In the genomic region with DNA sequence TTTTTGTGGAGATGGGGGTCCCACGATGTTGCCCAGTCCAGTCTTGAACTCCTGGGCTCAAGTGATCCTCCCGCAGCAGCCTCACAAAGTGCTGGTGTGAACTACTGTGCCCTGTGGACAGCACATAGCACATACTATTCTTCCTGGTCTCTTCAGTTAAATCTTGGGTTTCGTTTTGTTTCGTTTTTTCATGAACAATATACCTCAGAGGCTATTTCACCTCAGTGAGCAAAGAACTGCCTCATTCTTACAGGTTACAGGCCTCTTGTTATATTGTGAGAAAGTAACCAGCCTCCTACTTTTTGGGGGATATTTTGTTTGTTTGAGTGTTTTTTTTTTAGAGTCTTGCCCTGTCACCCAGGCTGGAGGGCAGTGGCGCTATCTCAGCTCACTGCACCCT, we compare ENCODE assay signal across 13 cellular contexts.
A peak's percentile ranks its signal among the peaks of the same experiment; 100 is the strongest.
DNase-seq lines count a peak whose midpoint lies in the region; ATAC-seq and TF ChIP-seq lines count a peak whose summit lies in the region.
"Had no signal": no experiment of that assay in that cellular context is flagged by ENCODE, and none has a peak within 500 bp of the region (broad histone marks: within the 10 kb centered on the region; RNA-seq: fewer than 3 reads in every experiment).

No MANE protein-coding gene starts in this region.

- no peaks in the 10 kb centered on the region for H3K79me2 ChIP-seq in SU-DHL-6 (ENCODE audit: insufficient read depth, low read length)

- H3K4me3 ChIP-seq in GM12864 (ENCODE audit: low read depth, low read length) (peak overlapping the region; percentile 10; the same call in 1 of the 2 replicates), SU-DHL-6 (ENCODE audit: insufficient read depth, low read length, poor library complexity, severe bottlenecking) (no peak overlapping the region)
- H3K4me3 ChIP-seq: prostate gland had no signal

- TF ChIP-seq CTCF in GM12864 (IDR thresholded peaks at IDR 0.05; ENCODE audit: low read depth, low read length, missing control alignments), result no peak
- TF ChIP-seq CTCF in SU-DHL-6 (IDR thresholded peaks at IDR 0.05; ENCODE audit: insufficient read depth, low read length, poor library complexity, severe bottlenecking), result no peak
- TF ChIP-seq CTCF in nephron (IDR thresholded peaks at IDR 0.05; ENCODE audit: unreplicated experiment in 3 of 3), result no peak

- H2AFZ ChIP-seq in SU-DHL-6 (ENCODE audit: low read depth, low read length, severe bottlenecking), result no peak overlapping the region

- H4K20me1 ChIP-seq in SU-DHL-6 (ENCODE audit: low read depth, low read length), result no peaks in the 10 kb centered on the region

- ATAC-seq in GM21723 (IDR thresholded peaks at IDR 0.05; ENCODE audit: unreplicated experiment), result peak; percentile 70
- no peak for ATAC-seq in HG02885 (IDR thresholded peaks at IDR 0.05; ENCODE audit: poor library complexity, unreplicated experiment)
- no peak for ATAC-seq in HG02798 (IDR thresholded peaks at IDR 0.05; ENCODE audit: poor library complexity, unreplicated experiment)
- ATAC-seq in HG02759 (IDR thresholded peaks at IDR 0.05; ENCODE audit: unreplicated experiment), result no peak

- peak overlapping the region; percentile 8 for H3K4me2 ChIP-seq in SU-DHL-6 (ENCODE audit: low read depth, low read length, poor library complexity, severe bottlenecking)

- no peaks in the 10 kb centered on the region for H3K9me2 ChIP-seq in SU-DHL-6 (replicated peaks; ENCODE audit: insufficient read depth, low read length)

- peaks cover 9% of the 10 kb centered on the region for H3K27me3 Mint-ChIP-seq in nephron (ENCODE audit: low read depth)
- H3K27me3 Mint-ChIP-seq: activated naive CD8-positive, alpha-beta T cell had no signal

- no peak overlapping the region for H3K27ac ChIP-seq in SU-DHL-6 (ENCODE audit: low read depth, low read length)
- H3K27ac ChIP-seq: WERI-Rb-1 had no signal

- no peaks in the 10 kb centered on the region for H3K9me3 ChIP-seq in SU-DHL-6 (ENCODE audit: insufficient read depth, low read length)
- H3K9me3 ChIP-seq: prostate gland had no signal

- H3K36me3 Mint-ChIP-seq in nephron (ENCODE audit: low read depth), result peaks cover 6% of the 10 kb centered on the region

- no peaks in the 10 kb centered on the region for H3K27me3 ChIP-seq in SU-DHL-6 (ENCODE audit: low read length)

- H3K4me3 Mint-ChIP-seq in nephron, result no peak overlapping the region
- H3K4me3 Mint-ChIP-seq: activated naive CD8-positive, alpha-beta T cell had no signal

- H3K4me1 Mint-ChIP-seq in nephron, result peaks cover 11% of the 10 kb centered on the region

- no peak overlapping the region for H3K9ac ChIP-seq in SU-DHL-6 (ENCODE audit: low read length)

- 0 out of 2 replicates have a peak, but pooled peaks cover under 1% of the 10 kb centered on the region for H3F3A ChIP-seq in SU-DHL-6 (ENCODE audit: insufficient read depth)

- H3K9me3 Mint-ChIP-seq in nephron, result peaks cover 5% of the 10 kb centered on the region

- H3K27ac Mint-ChIP-seq in nephron, result peak overlapping the region; percentile 9 to 47 (median 18)
- H3K27ac Mint-ChIP-seq: activated naive CD8-positive, alpha-beta T cell had no signal

- DNase-seq in GM12864 (ENCODE audit: low read depth), result peak; percentile 71
- no peak for DNase-seq in pons (ENCODE audit: low spot score)
- DNase-seq: C1 segment of cervical spinal cord; stimulated activated CD4-positive, alpha-beta T cell treated with anti-CD3 and anti-CD28 coated beads, Interleukin-2, amount 100 ng/mL, for 24 hours; WERI-Rb-1 had no signal

- no peaks in the 10 kb centered on the region for H3K36me3 ChIP-seq in SU-DHL-6 (ENCODE audit: low read length)
- H3K36me3 ChIP-seq: prostate gland, WERI-Rb-1 had no signal
